Comparison of ENCODE assay signal across 1 cellular context in genomic region chr16:67943619-67944503, GRCh38.
A peak's percentile ranks its signal among the peaks of the same experiment; 100 is the strongest.
TF ChIP-seq lines count a peak whose summit lies in the region.

TSS of gene LCAT (minus strand) at chr16:67944120. CDS start at chr16:67944101, 19 bp downstream.

TF ChIP-seq in HepG2, 621 proteins besides CTCF, POLR2A, EP300 and RAD21 (continued from another document and continues in another):
- no peak for TF ChIP-seq PRDM15 (CRISPR knock-in tag; IDR thresholded peaks at IDR 0.05)
- peak; percentile 15; the same call in 1 of the 2 replicates for TF ChIP-seq ZSCAN31 (CRISPR knock-in tag; IDR thresholded peaks at IDR 0.05; ENCODE audit: low read depth)
- no peak for TF ChIP-seq NFE2L2 (IDR thresholded peaks at IDR 0.05; ENCODE audit: low read length)
- no peak for TF ChIP-seq HOMEZ (CRISPR knock-in tag; IDR thresholded peaks at IDR 0.05; ENCODE audit: low read depth)
- no peak for TF ChIP-seq ZNF382 (CRISPR knock-in tag; IDR thresholded peaks at IDR 0.05; ENCODE audit: borderline replicate concordance)
- TF ChIP-seq ZNF513 (CRISPR knock-in tag; conservative IDR thresholded peaks at IDR 0.05) = no peak
- TF ChIP-seq HNF1A (IDR thresholded peaks at IDR 0.05; ENCODE audit: low read depth) = no peak
- TF ChIP-seq HNF1A (CRISPR knock-in tag; IDR thresholded peaks at IDR 0.05; ENCODE audit: borderline replicate concordance) = 0 out of 2 replicates have a peak, but pooled peaks have one; percentile 4
- TF ChIP-seq TP53 (CRISPR knock-in tag; conservative IDR thresholded peaks at IDR 0.05) = no peak
- no peak; the same call in 1 of the 2 replicates for TF ChIP-seq ZBTB33 (CRISPR knock-in tag; IDR thresholded peaks at IDR 0.05)
- no peak for TF ChIP-seq THYN1 (CRISPR knock-in tag; IDR thresholded peaks at IDR 0.05; ENCODE audit: borderline replicate concordance, low read depth)
- no peak for TF ChIP-seq DMTF1 (CRISPR knock-in tag; IDR thresholded peaks at IDR 0.05)
- TF ChIP-seq MAZ (IDR thresholded peaks at IDR 0.05; ENCODE audit: borderline replicate concordance, low read depth, low read length) = peak; percentile 50
- TF ChIP-seq MAZ (CRISPR knock-in tag; IDR thresholded peaks at IDR 0.05; ENCODE audit: low read depth) = peak; percentile 88
- TF ChIP-seq PITX1 (CRISPR knock-in tag; IDR thresholded peaks at IDR 0.05) = 0 out of 2 replicates have a peak, but pooled peaks have one; percentile 36
- peak; percentile 93; the same call in 1 of the 2 replicates for TF ChIP-seq ZNF724P (CRISPR knock-in tag; IDR thresholded peaks at IDR 0.05; ENCODE audit: borderline replicate concordance)
- no peak for TF ChIP-seq ZFP36L1 (CRISPR knock-in tag; IDR thresholded peaks at IDR 0.05)
- TF ChIP-seq ZFP37 (CRISPR knock-in tag; IDR thresholded peaks at IDR 0.05; ENCODE audit: borderline replicate concordance) = no peak
- TF ChIP-seq DDIT3 (CRISPR knock-in tag; IDR thresholded peaks at IDR 0.05) = no peak
- no peak for TF ChIP-seq TBP (CRISPR knock-in tag; IDR thresholded peaks at IDR 0.05)
- peak; percentile 72 for TF ChIP-seq HDAC2 (CRISPR knock-in tag; IDR thresholded peaks at IDR 0.05)
- TF ChIP-seq CHD2 (IDR thresholded peaks at IDR 0.05; ENCODE audit: low read depth, low read length) = no peak
- TF ChIP-seq ZNF841 (CRISPR knock-in tag; IDR thresholded peaks at IDR 0.05; ENCODE audit: borderline replicate concordance) = no peak
- TF ChIP-seq REPIN1 (CRISPR knock-in tag; IDR thresholded peaks at IDR 0.05; ENCODE audit: borderline replicate concordance, low read depth) = no peak; the same call in none of the 2 replicates
- TF ChIP-seq ZNF205 (CRISPR knock-in tag; IDR thresholded peaks at IDR 0.05) = peak; percentile 31; the same call in 1 of the 2 replicates
- TF ChIP-seq ASH2L (IDR thresholded peaks at IDR 0.05; ENCODE audit: insufficient read length, low read depth, low read length) = peak; percentile 72
- TF ChIP-seq TBX2 (CRISPR knock-in tag; IDR thresholded peaks at IDR 0.05; ENCODE audit: borderline replicate concordance) = peak; percentile 24; the same call in 1 of the 2 replicates
- TF ChIP-seq KDM3A (CRISPR knock-in tag; IDR thresholded peaks at IDR 0.05; ENCODE audit: low read depth) = peak; percentile 74
- TF ChIP-seq ZNF234 (CRISPR knock-in tag; conservative IDR thresholded peaks at IDR 0.05) = peak; percentile 85; the same call in 1 of the 2 replicates
- no peak for TF ChIP-seq ZBTB43 (CRISPR knock-in tag; conservative IDR thresholded peaks at IDR 0.05)
- no peak for TF ChIP-seq PTBP1 (IDR thresholded peaks at IDR 0.05; ENCODE audit: low read depth, low read length, poor library complexity, severe bottlenecking)
- no peak for TF ChIP-seq RCOR2 (CRISPR knock-in tag; IDR thresholded peaks at IDR 0.05)
- TF ChIP-seq ZNF142 (CRISPR knock-in tag; IDR thresholded peaks at IDR 0.05) = no peak
